1 cellular context compared by ENCODE assay signal in the genomic region with DNA sequence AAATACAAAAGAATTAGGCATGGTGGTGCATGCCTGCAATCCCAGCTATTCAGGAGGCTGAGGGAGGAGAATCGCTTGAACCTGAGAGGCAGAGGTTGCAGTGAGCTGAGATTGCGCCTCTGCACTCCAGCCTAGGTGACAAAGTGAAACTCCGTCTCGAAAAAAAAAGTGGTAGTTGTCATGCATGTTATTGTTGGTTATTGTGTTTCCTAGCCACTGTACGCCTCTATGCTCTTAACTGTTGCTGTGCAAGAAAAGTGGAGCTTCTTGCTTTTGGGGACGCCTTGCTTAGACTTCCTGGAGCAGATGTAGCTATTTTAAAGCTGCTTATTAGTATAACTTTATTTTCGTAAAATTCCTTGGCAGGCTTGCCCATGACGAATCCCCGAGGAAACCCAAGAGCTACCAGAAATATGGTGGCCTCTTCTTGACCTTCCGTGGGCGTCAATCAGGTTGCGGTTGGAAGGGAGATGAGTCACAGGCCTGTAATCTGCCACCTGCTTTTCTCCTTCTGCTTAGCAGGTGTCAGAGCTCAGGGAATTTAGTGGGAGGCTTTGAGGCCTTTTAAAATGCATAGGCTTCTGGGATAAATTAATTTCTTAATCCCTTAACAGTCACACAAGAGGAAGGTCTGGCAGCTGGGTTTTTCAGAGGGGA.
TF ChIP-seq lines count a peak whose summit lies in the region.

No MANE protein-coding gene starts in this region.

TF ChIP-seq in SK-N-SH, 30 proteins besides CTCF, POLR2A, EP300 and RAD21 (continued from another document):
- TF ChIP-seq, protein P1, sequence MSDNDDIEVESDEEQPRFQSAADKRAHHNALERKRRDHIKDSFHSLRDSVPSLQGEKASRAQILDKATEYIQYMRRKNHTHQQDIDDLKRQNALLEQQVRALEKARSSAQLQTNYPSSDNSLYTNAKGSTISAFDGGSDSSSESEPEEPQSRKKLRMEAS (IDR thresholded peaks at IDR 0.05; ENCODE audit: low read depth), result 0 out of 2 replicates have a peak, but pooled peaks have one; percentile 61
- TF ChIP-seq TEAD4 (IDR thresholded peaks at IDR 0.05; ENCODE audit: borderline replicate concordance, insufficient read depth) (peak; percentile 93), ELF1 (IDR thresholded peaks at IDR 0.05) (peak; percentile 61), NRF1 (IDR thresholded peaks at IDR 0.05; ENCODE audit: low read depth, low read length) (no peak), SMC3 (IDR thresholded peaks at IDR 0.05; ENCODE audit: low read depth, low read length) (no peak), POLR2AphosphoS5 (IDR thresholded peaks at IDR 0.05; ENCODE audit: low read depth, low read length) (peak; percentile 91; the same call in 1 of the 2 replicates), JUND (IDR thresholded peaks at IDR 0.05) (peak; percentile 91), CHD2 (IDR thresholded peaks at IDR 0.05; ENCODE audit: low read length, partially characterized antibody) (no peak), GATA2 (CRISPR knock-in tag; IDR thresholded peaks at IDR 0.05) (no peak), MEF2A (IDR thresholded peaks at IDR 0.05; ENCODE audit: borderline replicate concordance, low read depth) (peak; percentile 93), FOXM1 (IDR thresholded peaks at IDR 0.05; ENCODE audit: low read depth) (no peak), FOSL2 (IDR thresholded peaks at IDR 0.05; ENCODE audit: borderline replicate concordance, low read depth) (peak; percentile 91), SIN3A (IDR thresholded peaks at IDR 0.05; ENCODE audit: borderline replicate concordance, low read depth, low read length) (peak; percentile 86; the same call in 1 of the 2 replicates)
- TF ChIP-seq, protein P2, sequence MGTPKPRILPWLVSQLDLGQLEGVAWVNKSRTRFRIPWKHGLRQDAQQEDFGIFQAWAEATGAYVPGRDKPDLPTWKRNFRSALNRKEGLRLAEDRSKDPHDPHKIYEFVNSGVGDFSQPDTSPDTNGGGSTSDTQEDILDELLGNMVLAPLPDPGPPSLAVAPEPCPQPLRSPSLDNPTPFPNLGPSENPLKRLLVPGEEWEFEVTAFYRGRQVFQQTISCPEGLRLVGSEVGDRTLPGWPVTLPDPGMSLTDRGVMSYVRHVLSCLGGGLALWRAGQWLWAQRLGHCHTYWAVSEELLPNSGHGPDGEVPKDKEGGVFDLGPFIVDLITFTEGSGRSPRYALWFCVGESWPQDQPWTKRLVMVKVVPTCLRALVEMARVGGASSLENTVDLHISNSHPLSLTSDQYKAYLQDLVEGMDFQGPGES (IDR thresholded peaks at IDR 0.05; ENCODE audit: low read depth, low read length), result no peak
- TF ChIP-seq, protein P3, sequence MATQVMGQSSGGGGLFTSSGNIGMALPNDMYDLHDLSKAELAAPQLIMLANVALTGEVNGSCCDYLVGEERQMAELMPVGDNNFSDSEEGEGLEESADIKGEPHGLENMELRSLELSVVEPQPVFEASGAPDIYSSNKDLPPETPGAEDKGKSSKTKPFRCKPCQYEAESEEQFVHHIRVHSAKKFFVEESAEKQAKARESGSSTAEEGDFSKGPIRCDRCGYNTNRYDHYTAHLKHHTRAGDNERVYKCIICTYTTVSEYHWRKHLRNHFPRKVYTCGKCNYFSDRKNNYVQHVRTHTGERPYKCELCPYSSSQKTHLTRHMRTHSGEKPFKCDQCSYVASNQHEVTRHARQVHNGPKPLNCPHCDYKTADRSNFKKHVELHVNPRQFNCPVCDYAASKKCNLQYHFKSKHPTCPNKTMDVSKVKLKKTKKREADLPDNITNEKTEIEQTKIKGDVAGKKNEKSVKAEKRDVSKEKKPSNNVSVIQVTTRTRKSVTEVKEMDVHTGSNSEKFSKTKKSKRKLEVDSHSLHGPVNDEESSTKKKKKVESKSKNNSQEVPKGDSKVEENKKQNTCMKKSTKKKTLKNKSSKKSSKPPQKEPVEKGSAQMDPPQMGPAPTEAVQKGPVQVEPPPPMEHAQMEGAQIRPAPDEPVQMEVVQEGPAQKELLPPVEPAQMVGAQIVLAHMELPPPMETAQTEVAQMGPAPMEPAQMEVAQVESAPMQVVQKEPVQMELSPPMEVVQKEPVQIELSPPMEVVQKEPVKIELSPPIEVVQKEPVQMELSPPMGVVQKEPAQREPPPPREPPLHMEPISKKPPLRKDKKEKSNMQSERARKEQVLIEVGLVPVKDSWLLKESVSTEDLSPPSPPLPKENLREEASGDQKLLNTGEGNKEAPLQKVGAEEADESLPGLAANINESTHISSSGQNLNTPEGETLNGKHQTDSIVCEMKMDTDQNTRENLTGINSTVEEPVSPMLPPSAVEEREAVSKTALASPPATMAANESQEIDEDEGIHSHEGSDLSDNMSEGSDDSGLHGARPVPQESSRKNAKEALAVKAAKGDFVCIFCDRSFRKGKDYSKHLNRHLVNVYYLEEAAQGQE (IDR thresholded peaks at IDR 0.05; ENCODE audit: low read depth, low read length), result peak; percentile 80
- TF ChIP-seq, protein P4, sequence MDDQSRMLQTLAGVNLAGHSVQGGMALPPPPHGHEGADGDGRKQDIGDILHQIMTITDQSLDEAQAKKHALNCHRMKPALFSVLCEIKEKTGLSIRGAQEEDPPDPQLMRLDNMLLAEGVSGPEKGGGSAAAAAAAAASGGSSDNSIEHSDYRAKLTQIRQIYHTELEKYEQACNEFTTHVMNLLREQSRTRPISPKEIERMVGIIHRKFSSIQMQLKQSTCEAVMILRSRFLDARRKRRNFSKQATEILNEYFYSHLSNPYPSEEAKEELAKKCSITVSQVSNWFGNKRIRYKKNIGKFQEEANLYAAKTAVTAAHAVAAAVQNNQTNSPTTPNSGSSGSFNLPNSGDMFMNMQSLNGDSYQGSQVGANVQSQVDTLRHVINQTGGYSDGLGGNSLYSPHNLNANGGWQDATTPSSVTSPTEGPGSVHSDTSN (IDR thresholded peaks at IDR 0.05), result peak; percentile 92
